Comparison of ENCODE assay signal across 10 cellular contexts in genomic region chr17:1362964-1363363, GRCh38. TPM values are rescaled to one million over a fixed set of nuclear protein-coding genes. Genes with fewer than 3 reads are reported as not detected.
DNase-seq lines count a peak whose midpoint lies in the region; ATAC-seq and TF ChIP-seq lines count a peak whose summit lies in the region.
"Had no signal": no experiment of that assay in that cellular context is flagged by ENCODE, and none has a peak within 500 bp of the region (broad histone marks: within the 10 kb centered on the region; RNA-seq: fewer than 3 reads in every experiment).

No MANE protein-coding gene starts in this region.

- H3K4me1 ChIP-seq in heart right ventricle = peaks cover 16 to 86% (median 79%) of the 10 kb centered on the region in 9 donors
- H3K4me1 ChIP-seq in thoracic aorta (ENCODE audit: control insufficient read depth in 1 of 2, low read depth in 2 of 2) = peaks cover 58 to 65% of the 10 kb centered on the region in 2 donors

- no peaks in the 10 kb centered on the region for H3K9me3 ChIP-seq in T-helper 17 cell (ENCODE audit: control insufficient read depth, low read length, poor library complexity, severe bottlenecking)
- H3K9me3 ChIP-seq in heart right ventricle = no peaks in the 10 kb centered on the region
- no peaks in the 10 kb centered on the region for H3K9me3 ChIP-seq in thoracic aorta

- intact Hi-C loops in heart right ventricle (cut with DNase I) = loop anchor here in 7 of 10 donors (2.0 to 10.0 kb wide), 7 partner anchors 34 to 152 kb away; partner anchors contain the start of genes CRK (in 4 of the 7) and INPP5K (in 1 of the 7)

- H3K27ac ChIP-seq in heart right ventricle = peak overlapping the region in 2 of 10 donors; percentile 9 to 71
- H3K27ac ChIP-seq in thoracic aorta = no peak overlapping the region

- peaks cover 61% of the 10 kb centered on the region for H3K4me1 Mint-ChIP-seq in activated CD4-positive, alpha-beta T cell treated with anti-CD3 and anti-CD28 coated beads, Interleukin-2, amount 10 ng/mL, durations not matched to agents 7 days and 5 days
- peaks cover 40% of the 10 kb centered on the region for H3K4me1 Mint-ChIP-seq in T-helper 17 cell

- H3K36me3 ChIP-seq in heart right ventricle (peaks cover 0 to 62% (median 27%) of the 10 kb centered on the region in 9 donors), thoracic aorta (peaks cover 9% of the 10 kb centered on the region)

- no peak for DNase-seq in activated CD4-positive, alpha-beta T cell treated with anti-CD3 and anti-CD28 coated beads, Interleukin-2, amount 10 ng/mL, durations not matched to agents 7 days and 5 days
- no peak for DNase-seq in activated CD4-positive, alpha-beta T cell treated with anti-CD3 and anti-CD28 coated beads, Interleukin-2, amount 50 U/mL, for 4 hours
- DNase-seq in T-helper 17 cell (no peak), heart right ventricle (peak in 1 of 2 donors; percentile 27), thoracic aorta (ENCODE audit: low spot score) (no peak), SHP77 (lab: John Stamatoyannopoulos, UW) (no peak), activated gamma-delta T cell treated with Interleukin-2 at 50 U/mL for 16 hours (no peak), DMS 273 (lab: John Stamatoyannopoulos, UW; ENCODE audit: unreplicated experiment) (no peak)
- DNase-seq: stimulated activated CD4-positive, alpha-beta T cell treated with anti-CD3 and anti-CD28 coated beads, Interleukin-15, amount 100 ng/mL, for 24 hours; SW 1271 had no signal

- no peaks in the 10 kb centered on the region for H3K27me3 Mint-ChIP-seq in activated CD4-positive, alpha-beta T cell treated with anti-CD3 and anti-CD28 coated beads, Interleukin-2, amount 10 ng/mL, durations not matched to agents 7 days and 5 days
- no peaks in the 10 kb centered on the region for H3K27me3 Mint-ChIP-seq in T-helper 17 cell

- no peaks in the 10 kb centered on the region for H3K9me3 Mint-ChIP-seq in activated CD4-positive, alpha-beta T cell treated with anti-CD3 and anti-CD28 coated beads, Interleukin-2, amount 10 ng/mL, durations not matched to agents 7 days and 5 days

- ATAC-seq in T-helper 17 cell (peak; percentile 28), heart right ventricle (peak in 7 of 8 donors; percentile 32 to 77 (median 44)), thoracic aorta (ENCODE audit: insufficient number of reproducible peaks, low FRiP score, low read depth) (no peak)

- H3K4me3 Mint-ChIP-seq in activated CD4-positive, alpha-beta T cell treated with anti-CD3 and anti-CD28 coated beads, Interleukin-2, amount 10 ng/mL, durations not matched to agents 7 days and 5 days = no peak overlapping the region
- H3K4me3 Mint-ChIP-seq in T-helper 17 cell = peak overlapping the region; percentile 86

- peaks cover 35% of the 10 kb centered on the region for H3K36me3 Mint-ChIP-seq in activated CD4-positive, alpha-beta T cell treated with anti-CD3 and anti-CD28 coated beads, Interleukin-2, amount 10 ng/mL, durations not matched to agents 7 days and 5 days (ENCODE audit: low read depth)
- peaks cover 9% of the 10 kb centered on the region for H3K36me3 Mint-ChIP-seq in T-helper 17 cell (ENCODE audit: low read depth)

- POLR2A ChIA-PET in activated CD4-positive, alpha-beta T cell treated with anti-CD3 and anti-CD28 coated beads, Interleukin-2, amount 10 ng/mL, durations not matched to agents 7 days and 5 days (lab: Charles Lee) = no interaction called here

- TF ChIP-seq CTCF in heart right ventricle (IDR thresholded peaks at IDR 0.05) (no peak), thoracic aorta (IDR thresholded peaks at IDR 0.05) (no peak)

- peak overlapping the region; percentile 75 for H3K27ac Mint-ChIP-seq in activated CD4-positive, alpha-beta T cell treated with anti-CD3 and anti-CD28 coated beads, Interleukin-2, amount 10 ng/mL, durations not matched to agents 7 days and 5 days
- peak overlapping the region; percentile 95 for H3K27ac Mint-ChIP-seq in T-helper 17 cell

- H3K4me3 ChIP-seq in heart right ventricle (no peak overlapping the region), thoracic aorta (peak overlapping the region; percentile 7)

- H3K27me3 ChIP-seq in heart right ventricle (no peaks in the 10 kb centered on the region), thoracic aorta (replicated peaks; ENCODE audit: insufficient read depth) (no peaks in the 10 kb centered on the region)

- WGBS in heart right ventricle, 2 donors = 25 to 34% methylated on average over 3 of the region's 3 CpGs

- CTCF ChIA-PET in activated CD4-positive, alpha-beta T cell treated with anti-CD3 and anti-CD28 coated beads, Interleukin-2, amount 10 ng/mL, durations not matched to agents 7 days and 5 days (lab: Charles Lee) = interaction anchor here (0.5 to 2.5 kb wide), 8 partner anchors 14 to 531 kb away, joined by 3 to 8 read pairs (median 4); partner anchors contain the start of gene INPP5K

RNA-seq across cellular contexts. Expression of gene YWHAE, which starts 37.1 kb away (rescaled TPM):
- 100 to 1,000 TPM; 340 to 435 TPM for total RNA-seq in activated CD4-positive, alpha-beta T cell treated with anti-CD3 and anti-CD28 coated beads, Interleukin-2, amount 10 ng/mL, durations not matched to agents 7 days and 5 days
- total RNA-seq in T-helper 17 cell (100 to 1,000 TPM; 142 to 146 TPM), heart right ventricle (100 to 1,000 TPM; 600 to 791 (median 620) TPM), thoracic aorta (100 to 1,000 TPM; 178 to 593 TPM)
- polyA plus RNA-seq in heart right ventricle = 100 to 1,000 TPM; 478 to 505 TPM
